ENCODE assay signal across 1 cellular context in genomic region chr1:155030243-155030795, GRCh38.
TF ChIP-seq lines count a peak whose summit lies in the region.

No MANE protein-coding gene starts in this region.

TF ChIP-seq in HepG2, 621 proteins besides CTCF, POLR2A, EP300 and RAD21:
- no peak for TF ChIP-seq ZKSCAN8 (CRISPR knock-in tag; IDR thresholded peaks at IDR 0.05; ENCODE audit: borderline replicate concordance)
TF ChIP-seq in HepG2: peak in this region for 0.
